In the genomic region with DNA sequence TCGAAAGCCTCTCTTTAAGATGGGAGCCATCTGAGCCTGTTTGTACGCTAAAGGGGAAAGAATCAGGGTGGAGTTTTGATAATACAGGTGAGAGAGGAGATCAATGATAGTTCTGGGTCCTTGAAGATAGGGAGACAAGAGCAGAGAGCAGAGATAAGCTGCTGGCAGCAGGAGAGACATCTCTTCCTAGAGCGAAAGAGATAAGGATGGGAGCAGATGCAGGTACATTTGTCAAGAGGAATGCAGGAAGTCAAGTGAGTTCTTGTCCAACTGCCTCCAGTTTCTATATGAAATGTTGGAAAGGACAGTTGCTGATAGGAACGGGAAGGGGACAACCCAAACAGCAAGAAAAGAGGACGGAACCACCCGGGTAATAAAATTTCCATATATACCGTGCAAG, we compare ENCODE assay signal across 23 cellular contexts. TPM values are rescaled to one million over a fixed set of nuclear protein-coding genes. Genes with fewer than 3 reads are reported as not detected.
DNase-seq lines count a peak whose midpoint lies in the region; ATAC-seq and TF ChIP-seq lines count a peak whose summit lies in the region.
"Had no signal": no experiment of that assay in that cellular context is flagged by ENCODE, and none has a peak within 500 bp of the region (broad histone marks: within the 10 kb centered on the region; RNA-seq: fewer than 3 reads in every experiment).

No MANE protein-coding gene starts in this region.

- peak overlapping the region; percentile 86 for H3K27ac ChIP-seq in CD4-positive, CD25-positive, alpha-beta regulatory T cell (ENCODE audit: insufficient read depth, low read length, poor library complexity, severe bottlenecking)
- peak overlapping the region; percentile 71 for H3K27ac ChIP-seq in OCI-LY3 (ENCODE audit: low read length)
- peak overlapping the region; percentile 84 for H3K27ac ChIP-seq in neutrophil
- no peak overlapping the region for H3K27ac ChIP-seq in endodermal cell (ENCODE audit: low read depth, low read length)
- H3K27ac ChIP-seq: A549, dorsolateral prefrontal cortex, epithelial cell of prostate, sigmoid colon had no signal

- H3K9ac ChIP-seq in OCI-LY3 (ENCODE audit: low read length) = peak overlapping the region; percentile 33; the same call in 1 of the 2 replicates
- no peak overlapping the region for H3K9ac ChIP-seq in endodermal cell (ENCODE audit: extremely low read depth, low read length, poor library complexity, severe bottlenecking)

- ATAC-seq in CD4-positive, CD25-positive, alpha-beta regulatory T cell (ENCODE audit: low read depth in 2 of 2) = no peak
- ATAC-seq in GM21381 (IDR thresholded peaks at IDR 0.05; ENCODE audit: unreplicated experiment) = peak; percentile 9
- ATAC-seq: A549, heart left ventricle, WTC11 had no signal

- H3K27me3 ChIP-seq in CD4-positive, CD25-positive, alpha-beta regulatory T cell (ENCODE audit: control insufficient read depth, insufficient read depth, low read length) = peaks cover 2% of the 10 kb centered on the region
- no peaks in the 10 kb centered on the region for H3K27me3 ChIP-seq in OCI-LY3 (ENCODE audit: low read depth, low read length)
- H3K27me3 ChIP-seq in neutrophil = no peaks in the 10 kb centered on the region
- no peaks in the 10 kb centered on the region for H3K27me3 ChIP-seq in endodermal cell (ENCODE audit: control insufficient read depth, insufficient read depth, low read length, poor library complexity, severe bottlenecking)
- H3K27me3 ChIP-seq: BE2C, heart left ventricle, sigmoid colon, tibial nerve had no signal

- H3K36me3 ChIP-seq in CD4-positive, CD25-positive, alpha-beta regulatory T cell (ENCODE audit: control insufficient read depth, insufficient read depth, low read length) = no peaks in the 10 kb centered on the region
- H3K36me3 ChIP-seq in OCI-LY3 (replicated peaks; ENCODE audit: low read depth, low read length) = no peaks in the 10 kb centered on the region
- no peaks in the 10 kb centered on the region for H3K36me3 ChIP-seq in neutrophil
- H3K36me3 ChIP-seq in endodermal cell (ENCODE audit: control insufficient read depth, insufficient read depth, low read length) = no peaks in the 10 kb centered on the region
- H3K36me3 ChIP-seq: BE2C, heart left ventricle, sigmoid colon, tibial nerve had no signal

- H3K27me3 Mint-ChIP-seq in CD4-positive, CD25-positive, alpha-beta regulatory T cell = peaks cover 4% of the 10 kb centered on the region
- H3K27me3 Mint-ChIP-seq in endodermal cell (ENCODE audit: insufficient read depth) = no peaks in the 10 kb centered on the region
- H3K27me3 Mint-ChIP-seq: activated CD4-positive, alpha-beta memory T cell treated with anti-CD3 and anti-CD28 coated beads for 36 hours; stimulated activated naive CD8-positive, alpha-beta T cell treated with anti-CD3 and anti-CD28 coated beads, Interleukin-15, amount 100 ng/mL, for 72 hours had no signal

- peak overlapping the region; percentile 70 for H3K4me2 ChIP-seq in OCI-LY3 (ENCODE audit: low read length)
- H3K4me2 ChIP-seq: A549 had no signal

- peaks cover 0 to 16% (median 13%) of the 10 kb centered on the region in 4 donors for H3K4me1 Mint-ChIP-seq in CD4-positive, CD25-positive, alpha-beta regulatory T cell
- peaks cover 5% of the 10 kb centered on the region for H3K4me1 Mint-ChIP-seq in endodermal cell

- TF ChIP-seq CTCF in OCI-LY3 (IDR thresholded peaks at IDR 0.05; ENCODE audit: low read depth, low read length) (no peak), neutrophil (IDR thresholded peaks at IDR 0.05) (no peak), endodermal cell (conservative IDR thresholded peaks at IDR 0.05) (no peak)

- 69 to 72% methylated on average over 4 to 7 of the region's 7 CpGs for WGBS in endodermal cell (ENCODE audit: insufficient coverage in 1 of 2, insufficient read length in 1 of 2), 2 experiments

- H3K4me3 Mint-ChIP-seq in CD4-positive, CD25-positive, alpha-beta regulatory T cell = no peak overlapping the region
- no peak overlapping the region for H3K4me3 Mint-ChIP-seq in endodermal cell
- H3K4me3 Mint-ChIP-seq: activated CD4-positive, alpha-beta memory T cell treated with anti-CD3 and anti-CD28 coated beads for 36 hours; HFFc6; stimulated activated naive CD8-positive, alpha-beta T cell treated with anti-CD3 and anti-CD28 coated beads, Interleukin-15, amount 100 ng/mL, for 72 hours; WTC11 had no signal

- peaks cover 16% of the 10 kb centered on the region for H3K4me1 ChIP-seq in CD4-positive, CD25-positive, alpha-beta regulatory T cell (ENCODE audit: control insufficient read depth, insufficient read depth, low read length, poor library complexity, severe bottlenecking)
- H3K4me1 ChIP-seq in OCI-LY3 (ENCODE audit: low read length) (peaks cover 19% of the 10 kb centered on the region), neutrophil (ENCODE audit: control insufficient read depth in 1 of 2, insufficient read depth in 1 of 2, low read depth in 1 of 2, low read length in 1 of 2) (peaks cover 74 to 76% of the 10 kb centered on the region in 2 experiments), endodermal cell (ENCODE audit: control insufficient read depth, insufficient read depth, low read length) (no peaks in the 10 kb centered on the region)
- H3K4me1 ChIP-seq: BE2C, sigmoid colon, tibial nerve had no signal

- intact Hi-C loops in head of caudate nucleus (cut with DNase I) = no loop called here

- no peak for DNase-seq in CD4-positive, CD25-positive, alpha-beta regulatory T cell
- DNase-seq in OCI-M1 (lab: John Stamatoyannopoulos, UW) = no peak
- no peak for DNase-seq in endodermal cell
- DNase-seq in head of caudate nucleus = no peak
- DNase-seq in stimulated activated CD4-positive, alpha-beta T cell treated with anti-CD3 and anti-CD28 coated beads, Interleukin-4, amount 100 ng/mL, for 24 hours = no peak
- DNase-seq: BE2C, dorsolateral prefrontal cortex, EL, heart left ventricle, HFFc6, NCI-H1694 treated with DMSO at 0.1 percent for 48 hours, NCI-H69, sigmoid colon, T1000 had no signal

- H3K27ac Mint-ChIP-seq in CD4-positive, CD25-positive, alpha-beta regulatory T cell = no peak overlapping the region
- no peak overlapping the region for H3K27ac Mint-ChIP-seq in endodermal cell
- H3K27ac Mint-ChIP-seq: activated CD4-positive, alpha-beta memory T cell treated with anti-CD3 and anti-CD28 coated beads for 36 hours; HFFc6; stimulated activated naive CD8-positive, alpha-beta T cell treated with anti-CD3 and anti-CD28 coated beads, Interleukin-15, amount 100 ng/mL, for 72 hours; WTC11 had no signal

- peak overlapping the region; percentile 67 for H3K4me3 ChIP-seq in CD4-positive, CD25-positive, alpha-beta regulatory T cell (ENCODE audit: low read depth, low read length)
- H3K4me3 ChIP-seq in OCI-LY3 (ENCODE audit: low read length) (peak overlapping the region; percentile 60), neutrophil (ENCODE audit: low read depth in 1 of 2, low read length in 1 of 2) (no peak overlapping the region), endodermal cell (ENCODE audit: low read length) (no peak overlapping the region)
- H3K4me3 ChIP-seq: A549, dorsolateral prefrontal cortex, heart left ventricle, sigmoid colon, tibial nerve had no signal

- H3K9me3 Mint-ChIP-seq in CD4-positive, CD25-positive, alpha-beta regulatory T cell = no peaks in the 10 kb centered on the region
- no peaks in the 10 kb centered on the region for H3K9me3 Mint-ChIP-seq in endodermal cell
- H3K9me3 Mint-ChIP-seq: activated CD4-positive, alpha-beta memory T cell treated with anti-CD3 and anti-CD28 coated beads for 36 hours; HFFc6; stimulated activated naive CD8-positive, alpha-beta T cell treated with anti-CD3 and anti-CD28 coated beads, Interleukin-15, amount 100 ng/mL, for 72 hours; WTC11 had no signal

- peak overlapping the region; percentile 94 for H2AFZ ChIP-seq in OCI-LY3 (ENCODE audit: low read depth, low read length)

- no peaks in the 10 kb centered on the region for H3K79me2 ChIP-seq in OCI-LY3 (ENCODE audit: low read length)

- no peaks in the 10 kb centered on the region for H3K9me3 ChIP-seq in CD4-positive, CD25-positive, alpha-beta regulatory T cell (ENCODE audit: control insufficient read depth in 2 of 2, low read length in 2 of 2)
- H3K9me3 ChIP-seq in OCI-LY3 (ENCODE audit: insufficient read depth, low read length) (no peaks in the 10 kb centered on the region), neutrophil (no peaks in the 10 kb centered on the region), endodermal cell (ENCODE audit: control insufficient read depth, low read length) (no peaks in the 10 kb centered on the region)
- H3K9me3 ChIP-seq: A549, BE2C, heart left ventricle, sigmoid colon, tibial nerve had no signal

- H4K20me1 ChIP-seq in OCI-LY3 (ENCODE audit: insufficient read depth, low read length) = no peaks in the 10 kb centered on the region

- no peaks in the 10 kb centered on the region for H3K36me3 Mint-ChIP-seq in CD4-positive, CD25-positive, alpha-beta regulatory T cell
- H3K36me3 Mint-ChIP-seq in endodermal cell (ENCODE audit: low read depth) = no peaks in the 10 kb centered on the region
- H3K36me3 Mint-ChIP-seq: activated CD4-positive, alpha-beta memory T cell treated with anti-CD3 and anti-CD28 coated beads for 36 hours; WTC11 had no signal

RNA-seq across cellular contexts. Expression of a gene that starts 24.7 kb away (rescaled TPM):
- 123 TPM for total RNA-seq in CD4-positive, CD25-positive, alpha-beta regulatory T cell
- polyA plus RNA-seq in CD4-positive, CD25-positive, alpha-beta regulatory T cell = 10 to 100 TPM; 48.2 to 62.3 (median 57.5) TPM
- total RNA-seq in endodermal cell = 100 to 1,000 TPM; 201 to 227 TPM
- polyA plus RNA-seq in endodermal cell (2013, experiment 1 of 2) = 166 TPM
- polyA plus RNA-seq in endodermal cell (2013, experiment 2 of 2) = 178 TPM

Comparison
In these comparisons a context has a peak if more than half of its experiments do, and no peak if none do; other contexts are left out.
1. H3K4me3 ChIP-seq: peak in CD4-positive, CD25-positive, alpha-beta regulatory T cell (single experiment) and OCI-LY3 (single experiment); none in neutrophil (0 of 2) and endodermal cell (single experiment).